9 cellular contexts compared by ENCODE assay signal in genomic region chr19:4911314-4911713, GRCh38. TPM values are rescaled to one million over a fixed set of nuclear protein-coding genes. Genes with fewer than 3 reads are reported as not detected.
DNase-seq lines count a peak whose midpoint lies in the region; ATAC-seq and TF ChIP-seq lines count a peak whose summit lies in the region.
"Had no signal": no experiment of that assay in that cellular context is flagged by ENCODE, and none has a peak within 500 bp of the region (broad histone marks: within the 10 kb centered on the region; RNA-seq: fewer than 3 reads in every experiment).

No MANE protein-coding gene starts in this region.

- H3K4me1 ChIP-seq in OCI-LY3 (ENCODE audit: low read length) (peaks cover 23% of the 10 kb centered on the region), adrenal gland (replicated peaks in 1 of 2) (peaks cover 12 to 23% of the 10 kb centered on the region in 2 donors)

- no peak for TF ChIP-seq POLR2A in adrenal gland (IDR thresholded peaks at IDR 0.05)

- intact Hi-C loops in adrenal gland (cut with DNase I) = loop anchor here (2.0 to 5.0 kb wide), 5 partner anchors 39 to 121 kb away; no protein-coding TSS in a partner anchor

- peaks cover 49 to 58% of the 10 kb centered on the region in 2 donors for H3K4me1 Mint-ChIP-seq in effector memory CD8-positive, alpha-beta T cell (ENCODE audit: low read depth in 2 of 2)

- no peak for ATAC-seq in effector memory CD8-positive, alpha-beta T cell (replicated peaks)

- peaks cover 53% of the 10 kb centered on the region for H3K36me3 ChIP-seq in OCI-LY3 (replicated peaks; ENCODE audit: low read depth, low read length)
- H3K36me3 ChIP-seq in adrenal gland (replicated peaks in 1 of 2) = no peaks in the 10 kb centered on the region
- H3K36me3 ChIP-seq: prostate gland had no signal

- peak overlapping the region; percentile 79 to 96 for H3K27ac Mint-ChIP-seq in effector memory CD8-positive, alpha-beta T cell

- H3K79me2 ChIP-seq in OCI-LY3 (ENCODE audit: low read length) = peaks cover 64% of the 10 kb centered on the region

- peak overlapping the region; percentile 58 for H3K27ac ChIP-seq in OCI-LY3 (ENCODE audit: low read length)
- peak overlapping the region in 2 of 5 donors; percentile 4 to 65 for H3K27ac ChIP-seq in adrenal gland

- H2AFZ ChIP-seq in OCI-LY3 (ENCODE audit: low read depth, low read length) = no peak overlapping the region

- 59 to 64% (median 61%) methylated on average over 9 to 15 of the region's 15 CpGs for WGBS in adrenal gland, 4 donors

- peaks cover 38% of the 10 kb centered on the region for H3K36me3 Mint-ChIP-seq in effector memory CD8-positive, alpha-beta T cell (ENCODE audit: insufficient read depth)

- H3K27me3 Mint-ChIP-seq in effector memory CD8-positive, alpha-beta T cell = no peaks in the 10 kb centered on the region

- H3K9me3 ChIP-seq in OCI-LY3 (ENCODE audit: insufficient read depth, low read length) (no peaks in the 10 kb centered on the region), adrenal gland (replicated peaks in 1 of 3) (no peaks in the 10 kb centered on the region)
- H3K9me3 ChIP-seq: prostate gland had no signal

- DNase-seq in ELR (ENCODE audit: low read depth) (peak; percentile 53), retina (peak; percentile 56), CD1c-positive myeloid dendritic cell (ENCODE audit: extremely low spot score) (no peak), adrenal gland (no peak), GF-D8 (lab: John Stamatoyannopoulos, UW) (no peak)
- no peak for DNase-seq in effector memory CD8-positive, alpha-beta T cell
- DNase-seq in stimulated activated CD4-positive, alpha-beta T cell treated with anti-CD3 and anti-CD28 coated beads, Interleukin-4, amount 100 ng/mL, for 4 hours = no peak

- H4K20me1 ChIP-seq in OCI-LY3 (ENCODE audit: insufficient read depth, low read length) = peaks cover 48% of the 10 kb centered on the region

- H3K27me3 ChIP-seq in OCI-LY3 (ENCODE audit: low read depth, low read length) (0 out of 2 replicates have a peak, but pooled peaks cover 11% of the 10 kb centered on the region), adrenal gland (peaks cover 10% of the 10 kb centered on the region)

- no peak for TF ChIP-seq CTCF in OCI-LY3 (IDR thresholded peaks at IDR 0.05; ENCODE audit: low read depth, low read length)
- no peak for TF ChIP-seq CTCF in adrenal gland (IDR thresholded peaks at IDR 0.05)

- no peaks in the 10 kb centered on the region for H3K9me3 Mint-ChIP-seq in effector memory CD8-positive, alpha-beta T cell

- H3K9ac ChIP-seq in OCI-LY3 (ENCODE audit: low read length) = peak overlapping the region; percentile 96

- H3K4me2 ChIP-seq in OCI-LY3 (ENCODE audit: low read length) = peak overlapping the region; percentile 90

- H3K4me3 Mint-ChIP-seq in effector memory CD8-positive, alpha-beta T cell = peak overlapping the region; percentile 78 to 97

- H3K4me3 ChIP-seq in OCI-LY3 (ENCODE audit: low read length) (peak overlapping the region; percentile 85), adrenal gland (peak overlapping the region in 1 of 4 donors; percentile 22)
- H3K4me3 ChIP-seq: prostate gland had no signal

RNA-seq across cellular contexts. Expression of gene UHRF1, which starts 2.0 kb away (rescaled TPM):
- 1 to 10 TPM in 5 of 8 donors, under 1 TPM in 3; 0.87 to 2.6 (median 1.2) TPM for total RNA-seq in adrenal gland
- 1 to 10 TPM in 1 of 3 donors, under 1 TPM in 2; 0.56 to 1.2 (median 0.88) TPM for polyA plus RNA-seq in adrenal gland

RNA-seq across cellular contexts. Expression of gene ARRDC5, which starts 8.6 kb away (rescaled TPM):
- under 1 TPM in 7 of 8 donors, not detected in 1; 0.14 to 0.69 (median 0.21) TPM for total RNA-seq in adrenal gland
- polyA plus RNA-seq in adrenal gland = 1 to 10 TPM in 1 of 3 donors, under 1 TPM in 1, not detected in 1; 0.27 to 1.1 TPM

RNA-seq across cellular contexts. Expression of gene PLIN3, which starts 43.8 kb away (rescaled TPM):
- 100 to 1,000 TPM in 6 of 8 donors, 10 to 100 TPM in 2; 64.9 to 181 (median 109) TPM for total RNA-seq in adrenal gland
- polyA plus RNA-seq in adrenal gland = 10 to 100 TPM; 21.3 to 59.2 (median 32.3) TPM

RNA-seq across cellular contexts. Expression of gene KDM4B, which starts 57.6 kb away (rescaled TPM):
- 10 to 100 TPM; 30.4 to 65.1 (median 48.5) TPM for total RNA-seq in adrenal gland
- polyA plus RNA-seq in adrenal gland = 10 to 100 TPM; 11.4 to 46.6 (median 23.5) TPM

Comparison
In these comparisons a context has a peak if more than half of its experiments do, and no peak if none do; other contexts are left out.
1. DNase-seq: peak in ELR (single experiment) and retina (single experiment); none in effector memory CD8-positive, alpha-beta T cell (0 of 3), CD1c-positive myeloid dendritic cell (single experiment), adrenal gland (0 of 7), GF-D8 (single experiment) and stimulated activated CD4-positive, alpha-beta T cell treated with anti-CD3 and anti-CD28 coated beads, Interleukin-4, amount 100 ng/mL, for 4 hours (0 of 2).